In the genomic region with DNA sequence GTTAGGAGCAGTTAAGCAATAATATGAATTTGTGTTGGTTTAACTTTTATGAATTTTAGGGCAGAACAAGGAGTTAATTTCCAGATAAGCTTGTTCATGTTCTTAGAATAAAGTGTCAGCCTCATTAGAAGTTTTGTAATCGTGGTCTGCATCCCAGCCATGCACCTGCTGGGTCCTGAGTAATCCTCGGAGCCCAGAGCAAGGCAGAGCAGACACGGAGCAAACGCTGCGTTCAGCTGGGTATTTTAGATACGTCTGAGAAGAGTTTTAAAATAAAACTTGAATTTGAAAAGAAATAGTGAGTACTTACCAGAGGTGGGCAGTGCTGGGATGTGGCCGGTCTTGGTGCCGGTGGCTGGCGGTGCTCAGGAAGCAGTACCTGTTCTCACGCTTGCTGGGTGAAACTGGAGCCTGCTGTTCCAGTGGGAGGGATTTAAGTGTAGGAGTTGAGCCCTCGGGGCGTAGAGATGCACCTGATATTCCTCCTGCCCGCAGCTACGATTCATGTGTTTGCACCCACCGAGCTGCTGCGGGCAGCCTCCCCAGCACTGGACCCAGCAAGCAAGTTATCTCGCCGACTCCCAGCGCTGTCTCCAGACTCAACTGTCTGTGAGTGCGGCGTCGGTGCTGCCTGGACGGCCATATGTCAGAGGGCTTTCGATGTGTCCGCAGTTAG, we compare ENCODE assay signal across 20 cellular contexts. TPM values are rescaled to one million over a fixed set of nuclear protein-coding genes. Genes with fewer than 3 reads are reported as not detected.
DNase-seq lines count a peak whose midpoint lies in the region; ATAC-seq and TF ChIP-seq lines count a peak whose summit lies in the region.
"Had no signal": no experiment of that assay in that cellular context is flagged by ENCODE, and none has a peak within 500 bp of the region (broad histone marks: within the 10 kb centered on the region; RNA-seq: fewer than 3 reads in every experiment).

TSS of gene ZNF750 (minus strand) at position 406 of the 676 bp plus-strand sequence. CDS start 7,568 bp downstream, outside the sequence.

- H3K4me2 ChIP-seq in neuronal stem cell (ENCODE audit: insufficient read depth, low read length, poor library complexity, severe bottlenecking): no peak within 1 kb of the TSS

- H3K9ac ChIP-seq in colonic mucosa (ENCODE audit: low read depth in 2 of 2, low read length in 2 of 2) (peak within 1 kb of the TSS; percentile 33 to 61), neuronal stem cell (ENCODE audit: low read depth, low read length, poor library complexity) (no peak within 1 kb of the TSS)

- H4K8ac ChIP-seq in neuronal stem cell (ENCODE audit: low read depth, low read length): peak within 1 kb of the TSS; percentile 29

- H2BK15ac ChIP-seq in neuronal stem cell (ENCODE audit: low read length): no peak within 1 kb of the TSS

- ATAC-seq in GM19467 (IDR thresholded peaks at IDR 0.05; ENCODE audit: unreplicated experiment): no peak
- ATAC-seq: activated naive CD4-positive, alpha-beta T cell treated with anti-CD3 and anti-CD28 coated beads, Interleukin-2, amount 50 U/mL, for 72 hours; GM12878; left colon; Panc1; pancreas had no signal

- H3K36me3 Mint-ChIP-seq in MCF 10A (ENCODE audit: insufficient read depth, unreplicated experiment) (peaks cover 8% of the 10 kb centered on the region), endothelial cell (ENCODE audit: low read depth, unreplicated experiment) (peaks cover 14% of the 10 kb centered on the region)
- H3K36me3 Mint-ChIP-seq: activated naive CD4-positive, alpha-beta T cell treated with anti-CD3 and anti-CD28 coated beads, Interleukin-2, amount 50 U/mL, for 72 hours had no signal

- POLR2A ChIA-PET in MCF 10A (lab: Yijun Ruan, JAX): interaction anchor here (8.5 kb wide), 1 partner anchor 36 kb away, joined by 162 read pairs; no protein-coding TSS in a partner anchor

- H3K27ac Mint-ChIP-seq in MCF 10A (ENCODE audit: low read depth, unreplicated experiment) (no peak within 1 kb of the TSS), endothelial cell (ENCODE audit: unreplicated experiment) (no peak within 1 kb of the TSS)
- H3K27ac Mint-ChIP-seq: T-helper 2 cell treated with Interferon-gamma antibody and Interleukin-4, amounts not matched to agents 5 μg/mL and 100 μg/mL, for 36 hours had no signal

- no peak within 1 kb of the TSS for H2AFZ ChIP-seq in neuronal stem cell (ENCODE audit: low read length)

- H3K4me3 ChIP-seq in colonic mucosa (no peak within 1 kb of the TSS), neuronal stem cell (ENCODE audit: low read length in 2 of 2) (no peak within 1 kb of the TSS)
- H3K4me3 ChIP-seq: dorsolateral prefrontal cortex, GM12878, HAP-1, pancreas had no signal

- H3K18ac ChIP-seq in neuronal stem cell (ENCODE audit: low read length): peak within 1 kb of the TSS; percentile 72

- peak within 1 kb of the TSS; percentile 88 for H2BK120ac ChIP-seq in neuronal stem cell (ENCODE audit: low read depth, low read length)

- CTCF ChIA-PET in MCF 10A (lab: Yijun Ruan, JAX): interaction anchor here (0.6 to 1.6 kb wide), 3 partner anchors 35 to 59 kb away, joined by 3 to 4 read pairs (median 4); no protein-coding TSS in a partner anchor

- H2BK5ac ChIP-seq in neuronal stem cell (ENCODE audit: low read length): no peak within 1 kb of the TSS

- H3K14ac ChIP-seq in neuronal stem cell (ENCODE audit: low read length): peak within 1 kb of the TSS; percentile 96

- in situ Hi-C loops in T47D (cut with HindIII; ENCODE audit: low pct_unique_long_range_greater_than_20kb, low sequenced_read_pairs): no loop called here

- no TSS peak for BruUV-seq in MCF 10A (replicated peaks; lab: Mats Ljungman, UMichigan)

- H3K36me3 ChIP-seq in colonic mucosa: no peaks in the 10 kb centered on the region
- H3K36me3 ChIP-seq in neuronal stem cell (replicated peaks in 1 of 2; ENCODE audit: control insufficient read depth in 2 of 2, insufficient read depth in 2 of 2, low read length in 2 of 2): peaks cover 5 to 34% of the 10 kb centered on the region in 2 donors
- H3K36me3 ChIP-seq: pancreas had no signal

- H3K27me3 Mint-ChIP-seq in MCF 10A (ENCODE audit: insufficient read depth, unreplicated experiment): no peaks in the 10 kb centered on the region
- H3K27me3 Mint-ChIP-seq in endothelial cell (ENCODE audit: unreplicated experiment): peaks cover 6% of the 10 kb centered on the region

- H3K79me1 ChIP-seq in neuronal stem cell (ENCODE audit: low read depth, low read length): peaks cover 6% of the 10 kb centered on the region

- no peak for TF ChIP-seq CTCF in MCF 10A (IDR thresholded peaks at IDR 0.05; ENCODE audit: unreplicated experiment)
- TF ChIP-seq CTCF in colonic mucosa (IDR thresholded peaks at IDR 0.05): no peak
- no peak for TF ChIP-seq CTCF in endothelial cell (IDR thresholded peaks at IDR 0.05; ENCODE audit: unreplicated experiment)

- H3K4me1 ChIP-seq in colonic mucosa (peaks cover 8% of the 10 kb centered on the region), neuronal stem cell (ENCODE audit: control insufficient read depth in 2 of 2, insufficient read depth in 1 of 2, low read depth in 1 of 2, low read length in 2 of 2) (peaks cover 0 to 13% of the 10 kb centered on the region in 2 donors)

- H2AK5ac ChIP-seq in neuronal stem cell (ENCODE audit: low read depth, low read length): peak within 1 kb of the TSS; percentile 36

- no CpG with 5 or more reads among the region's 25 CpGs for WGBS in neuronal stem cell (ENCODE audit: extremely low coverage in 2 of 2, insufficient read length in 2 of 2, insufficient replicate concordance in 1 of 2), 2 donors

- no peaks in the 10 kb centered on the region for H3K9me3 ChIP-seq in colonic mucosa
- H3K9me3 ChIP-seq in neuronal stem cell (replicated peaks in 1 of 2; ENCODE audit: control insufficient read depth in 2 of 2, insufficient read depth in 1 of 2, low read depth in 1 of 2, low read length in 2 of 2): no peaks in the 10 kb centered on the region
- H3K9me3 ChIP-seq: HAP-1, pancreas had no signal

- peaks cover 17% of the 10 kb centered on the region for H3K4me1 Mint-ChIP-seq in MCF 10A (ENCODE audit: insufficient read depth, unreplicated experiment)
- H3K4me1 Mint-ChIP-seq in endothelial cell (ENCODE audit: unreplicated experiment): peaks cover 43% of the 10 kb centered on the region

- DNase-seq in T47D (ENCODE audit: low read depth in 1 of 2, low spot score in 1 of 2) (peak; percentile 52 to 94), MCF 10A (ENCODE audit: unreplicated experiment) (no peak), colonic mucosa (no peak), neuronal stem cell (ENCODE audit: low spot score) (no peak), DMS53 treated with DMSO at 0.1 percent for 48 hours (lab: John Stamatoyannopoulos, UW; ENCODE audit: unreplicated experiment) (no peak), endothelial cell (ENCODE audit: low spot score) (no peak), cerebellar cortex (ENCODE audit: low spot score) (no peak)
- DNase-seq: activated CD8-positive, alpha-beta memory T cell treated with anti-CD3 and anti-CD28 coated beads for 24 hours; DMS 273 treated with DMSO at 0.1 percent for 48 hours; IMR-90; left colon; NCI-H1436 treated with DMSO at 0.1 percent for 48 hours; pancreas had no signal

- peak within 1 kb of the TSS; percentile 2 for H3K4ac ChIP-seq in neuronal stem cell (ENCODE audit: low read length)

- no peak within 1 kb of the TSS for H3K4me3 Mint-ChIP-seq in MCF 10A (ENCODE audit: unreplicated experiment)
- no peak within 1 kb of the TSS for H3K4me3 Mint-ChIP-seq in endothelial cell (ENCODE audit: unreplicated experiment)
- H3K4me3 Mint-ChIP-seq: T-helper 2 cell treated with Interferon-gamma antibody and Interleukin-4, amounts not matched to agents 5 μg/mL and 100 μg/mL, for 36 hours had no signal

- H3K9me3 Mint-ChIP-seq in MCF 10A (ENCODE audit: unreplicated experiment): no peaks in the 10 kb centered on the region
- H3K9me3 Mint-ChIP-seq in endothelial cell (ENCODE audit: unreplicated experiment): no peaks in the 10 kb centered on the region
- H3K9me3 Mint-ChIP-seq: activated naive CD4-positive, alpha-beta T cell treated with anti-CD3 and anti-CD28 coated beads, Interleukin-2, amount 50 U/mL, for 72 hours; T-helper 2 cell treated with Interferon-gamma antibody and Interleukin-4, amounts not matched to agents 5 μg/mL and 100 μg/mL, for 36 hours had no signal

- no peak within 1 kb of the TSS for H2BK12ac ChIP-seq in neuronal stem cell (ENCODE audit: low read length)

- H3K27me3 ChIP-seq in colonic mucosa: no peaks in the 10 kb centered on the region
- no peaks in the 10 kb centered on the region for H3K27me3 ChIP-seq in neuronal stem cell (ENCODE audit: control insufficient read depth in 3 of 3, insufficient read depth in 3 of 3, low read depth in 1 of 3, low read length in 3 of 3)
- H3K27me3 ChIP-seq: dorsolateral prefrontal cortex, pancreas had no signal

- intact Hi-C loops in MCF 10A (cut with micrococcal nuclease): no loop called here
- intact Hi-C loops in colonic mucosa (cut with DNase I): no loop called here

- H4K91ac ChIP-seq in neuronal stem cell (ENCODE audit: low read depth, low read length, poor library complexity): no peak within 1 kb of the TSS

- H3K27ac ChIP-seq in colonic mucosa: peak within 1 kb of the TSS; percentile 84
- no peak within 1 kb of the TSS for H3K27ac ChIP-seq in neuronal stem cell (replicated peaks; ENCODE audit: low read length)
- H3K27ac ChIP-seq: dorsolateral prefrontal cortex had no signal

- peak within 1 kb of the TSS; percentile 86 for H3K23ac ChIP-seq in neuronal stem cell (ENCODE audit: low read depth, low read length, poor library complexity)

RNA-seq across cellular contexts. Expression of gene ZNF750, which starts in this region (rescaled TPM):
- total RNA-seq in MCF 10A (2022) (0.14 TPM in 1 of 2 replicates, not detected in the other), colonic mucosa (not detected), endothelial cell (ENCODE audit: unreplicated experiment) (0.31 TPM)
- 0.01 TPM for polyA plus RNA-seq in neuronal stem cell (2013, experiment 1 of 2)
- polyA plus RNA-seq in neuronal stem cell (2013, experiment 2 of 2): 0.01 TPM
- total RNA-seq: activated naive CD4-positive, alpha-beta T cell treated with anti-CD3 and anti-CD28 coated beads, Interleukin-2, amount 50 U/mL, for 72 hours; GM12878; IMR-90; left colon; pancreas had no signal
- polyA plus RNA-seq: IMR-90 had no signal

Comparison
In these comparisons a context has a peak if more than half of its experiments do, and no peak if none do; other contexts are left out.
1. DNase-seq: peak in T47D (2 of 2); none in MCF 10A (single experiment), colonic mucosa (single experiment), neuronal stem cell (single experiment), DMS53 treated with DMSO at 0.1 percent for 48 hours (single experiment), endothelial cell (single experiment) and cerebellar cortex (single experiment).